ENCODE assay signal across 9 cellular contexts in genomic region chr18:45748531-45748930, GRCh38. TPM values are rescaled to one million over a fixed set of nuclear protein-coding genes. Genes with fewer than 3 reads are reported as not detected.
"Had no signal": no experiment of that assay in that cellular context is flagged by ENCODE, and none has a peak within 500 bp of the region (broad histone marks: within the 10 kb centered on the region; RNA-seq: fewer than 3 reads in every experiment).

No MANE protein-coding gene starts in this region.

- FAIRE-seq: H1, H54, HepG2 had no signal

- ATAC-seq: GM23338, HCT116, HepG2 had no signal

- H3K4me3 ChIP-seq: GM23338 had no signal

- H2AFZ ChIP-seq: GM23338 had no signal

- H3K4me2 ChIP-seq: GM23338 had no signal

- H3K27ac ChIP-seq: HL-60 had no signal

- DNase-seq: H9, HFFc6, KBM-7 had no signal

RNA-seq across cellular contexts. Expression of gene SLC14A1, which starts 24.6 kb away (rescaled TPM):
- total RNA-seq: H1, H9, HepG2 had no signal
- polyA plus RNA-seq: HepG2 had no signal
